Comparison of ENCODE assay signal across 1 cellular context in genomic region chr1:727040-727439, GRCh38.
TF ChIP-seq lines count a peak whose summit lies in the region.
"Not testable (repeated sequence)": the region's sequence is repeated elsewhere in the genome, so short reads cannot be mapped to it uniquely, and the experiment has no call there.

No MANE protein-coding gene starts in this region.

TF ChIP-seq in HepG2, 621 proteins besides CTCF, POLR2A, EP300 and RAD21 (continued from another document and continues in another):
- TF ChIP-seq, protein P1, sequence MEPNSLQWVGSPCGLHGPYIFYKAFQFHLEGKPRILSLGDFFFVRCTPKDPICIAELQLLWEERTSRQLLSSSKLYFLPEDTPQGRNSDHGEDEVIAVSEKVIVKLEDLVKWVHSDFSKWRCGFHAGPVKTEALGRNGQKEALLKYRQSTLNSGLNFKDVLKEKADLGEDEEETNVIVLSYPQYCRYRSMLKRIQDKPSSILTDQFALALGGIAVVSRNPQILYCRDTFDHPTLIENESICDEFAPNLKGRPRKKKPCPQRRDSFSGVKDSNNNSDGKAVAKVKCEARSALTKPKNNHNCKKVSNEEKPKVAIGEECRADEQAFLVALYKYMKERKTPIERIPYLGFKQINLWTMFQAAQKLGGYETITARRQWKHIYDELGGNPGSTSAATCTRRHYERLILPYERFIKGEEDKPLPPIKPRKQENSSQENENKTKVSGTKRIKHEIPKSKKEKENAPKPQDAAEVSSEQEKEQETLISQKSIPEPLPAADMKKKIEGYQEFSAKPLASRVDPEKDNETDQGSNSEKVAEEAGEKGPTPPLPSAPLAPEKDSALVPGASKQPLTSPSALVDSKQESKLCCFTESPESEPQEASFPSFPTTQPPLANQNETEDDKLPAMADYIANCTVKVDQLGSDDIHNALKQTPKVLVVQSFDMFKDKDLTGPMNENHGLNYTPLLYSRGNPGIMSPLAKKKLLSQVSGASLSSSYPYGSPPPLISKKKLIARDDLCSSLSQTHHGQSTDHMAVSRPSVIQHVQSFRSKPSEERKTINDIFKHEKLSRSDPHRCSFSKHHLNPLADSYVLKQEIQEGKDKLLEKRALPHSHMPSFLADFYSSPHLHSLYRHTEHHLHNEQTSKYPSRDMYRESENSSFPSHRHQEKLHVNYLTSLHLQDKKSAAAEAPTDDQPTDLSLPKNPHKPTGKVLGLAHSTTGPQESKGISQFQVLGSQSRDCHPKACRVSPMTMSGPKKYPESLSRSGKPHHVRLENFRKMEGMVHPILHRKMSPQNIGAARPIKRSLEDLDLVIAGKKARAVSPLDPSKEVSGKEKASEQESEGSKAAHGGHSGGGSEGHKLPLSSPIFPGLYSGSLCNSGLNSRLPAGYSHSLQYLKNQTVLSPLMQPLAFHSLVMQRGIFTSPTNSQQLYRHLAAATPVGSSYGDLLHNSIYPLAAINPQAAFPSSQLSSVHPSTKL (CRISPR knock-in tag; IDR thresholded peaks at IDR 0.05), result peak; percentile 52
- TF ChIP-seq YEATS4 (CRISPR knock-in tag; IDR thresholded peaks at IDR 0.05; ENCODE audit: borderline replicate concordance) (peak; percentile 25; the same call in 1 of the 2 replicates), ZNF263 (CRISPR knock-in tag; IDR thresholded peaks at IDR 0.05) (peak; percentile 46; the same call in 1 of the 2 replicates), KDM2A (CRISPR knock-in tag; IDR thresholded peaks at IDR 0.05; ENCODE audit: borderline replicate concordance, low read depth) (peak; percentile 44; the same call in 1 of the 2 replicates), SALL1 (CRISPR knock-in tag; IDR thresholded peaks at IDR 0.05) (peak; percentile 66), NR2F1 (CRISPR knock-in tag; IDR thresholded peaks at IDR 0.05) (peak in 1 of 2 experiments; percentile 67; a peak in 2 of 4 replicates), FOSL2 (CRISPR knock-in tag; IDR thresholded peaks at IDR 0.05) (peak; percentile 41; the same call in 1 of the 2 replicates), RARA (CRISPR knock-in tag; IDR thresholded peaks at IDR 0.05) (peak; percentile 70), HDAC1 (CRISPR knock-in tag; IDR thresholded peaks at IDR 0.05) (peak; percentile 21; the same call in 1 of the 2 replicates), TAF1 (CRISPR knock-in tag; IDR thresholded peaks at IDR 0.05) (peak; percentile 38; the same call in 1 of the 2 replicates), SP5 (CRISPR knock-in tag; IDR thresholded peaks at IDR 0.05; ENCODE audit: borderline replicate concordance, low read depth) (peak; percentile 85), MXI1 (IDR thresholded peaks at IDR 0.05; ENCODE audit: borderline replicate concordance, low read depth, low read length) (peak; percentile 14; the same call in 1 of the 3 replicates), SPEN (CRISPR knock-in tag; IDR thresholded peaks at IDR 0.05; ENCODE audit: low read depth) (peak; percentile 52), DRAP1 (CRISPR knock-in tag; IDR thresholded peaks at IDR 0.05) (0 out of 2 replicates have a peak, but pooled peaks have one; percentile 21), SP1 (CRISPR knock-in tag; IDR thresholded peaks at IDR 0.05) (peak; percentile 38; the same call in 1 of the 2 replicates), ZNF687 (CRISPR knock-in tag; IDR thresholded peaks at IDR 0.05) (peak; percentile 77), ZNF574 (CRISPR knock-in tag; IDR thresholded peaks at IDR 0.05) (peak; percentile 50), FOXO1 (CRISPR knock-in tag; IDR thresholded peaks at IDR 0.05) (0 out of 2 replicates have a peak, but pooled peaks have one; percentile 19), RBFOX2 (IDR thresholded peaks at IDR 0.05; ENCODE audit: low read depth, low read length) (0 out of 2 replicates have a peak, but pooled peaks have one; percentile 36), HNF4A (CRISPR knock-in tag; IDR thresholded peaks at IDR 0.05) (peak; percentile 46), SOX6 (CRISPR knock-in tag; IDR thresholded peaks at IDR 0.05) (0 out of 2 replicates have a peak, but pooled peaks have one; percentile 25), THAP11 (CRISPR knock-in tag; IDR thresholded peaks at IDR 0.05) (0 out of 2 replicates have a peak, but pooled peaks have one; percentile 40), POLR2G (IDR thresholded peaks at IDR 0.05; ENCODE audit: low read depth, low read length) (0 out of 2 replicates have a peak, but pooled peaks have one; percentile 29), RXRA (CRISPR knock-in tag; IDR thresholded peaks at IDR 0.05) (peak; percentile 54), PATZ1 (CRISPR knock-in tag; IDR thresholded peaks at IDR 0.05) (peak; percentile 96), ATF2 (CRISPR knock-in tag; IDR thresholded peaks at IDR 0.05) (0 out of 2 replicates have a peak, but pooled peaks have one; percentile 22), MYC (CRISPR knock-in tag; IDR thresholded peaks at IDR 0.05; ENCODE audit: borderline replicate concordance) (peak; percentile 65; the same call in 1 of the 2 replicates), PHF8 (CRISPR knock-in tag; IDR thresholded peaks at IDR 0.05) (peak; percentile 39; the same call in 1 of the 2 replicates)
- TF ChIP-seq, protein P2, sequence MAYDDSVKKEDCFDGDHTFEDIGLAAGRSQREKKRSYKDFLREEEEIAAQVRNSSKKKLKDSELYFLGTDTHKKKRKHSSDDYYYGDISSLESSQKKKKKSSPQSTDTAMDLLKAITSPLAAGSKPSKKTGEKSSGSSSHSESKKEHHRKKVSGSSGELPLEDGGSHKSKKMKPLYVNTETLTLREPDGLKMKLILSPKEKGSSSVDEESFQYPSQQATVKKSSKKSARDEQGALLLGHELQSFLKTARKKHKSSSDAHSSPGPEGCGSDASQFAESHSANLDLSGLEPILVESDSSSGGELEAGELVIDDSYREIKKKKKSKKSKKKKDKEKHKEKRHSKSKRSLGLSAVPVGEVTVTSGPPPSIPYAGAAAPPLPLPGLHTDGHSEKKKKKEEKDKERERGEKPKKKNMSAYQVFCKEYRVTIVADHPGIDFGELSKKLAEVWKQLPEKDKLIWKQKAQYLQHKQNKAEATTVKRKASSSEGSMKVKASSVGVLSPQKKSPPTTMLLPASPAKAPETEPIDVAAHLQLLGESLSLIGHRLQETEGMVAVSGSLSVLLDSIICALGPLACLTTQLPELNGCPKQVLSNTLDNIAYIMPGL (CRISPR knock-in tag; IDR thresholded peaks at IDR 0.05; ENCODE audit: borderline replicate concordance in 1 of 2, low read depth in 1 of 2), result peak in 1 of 2 experiments; percentile 23; a peak in 1 of 4 replicates
- TF ChIP-seq, protein P3, sequence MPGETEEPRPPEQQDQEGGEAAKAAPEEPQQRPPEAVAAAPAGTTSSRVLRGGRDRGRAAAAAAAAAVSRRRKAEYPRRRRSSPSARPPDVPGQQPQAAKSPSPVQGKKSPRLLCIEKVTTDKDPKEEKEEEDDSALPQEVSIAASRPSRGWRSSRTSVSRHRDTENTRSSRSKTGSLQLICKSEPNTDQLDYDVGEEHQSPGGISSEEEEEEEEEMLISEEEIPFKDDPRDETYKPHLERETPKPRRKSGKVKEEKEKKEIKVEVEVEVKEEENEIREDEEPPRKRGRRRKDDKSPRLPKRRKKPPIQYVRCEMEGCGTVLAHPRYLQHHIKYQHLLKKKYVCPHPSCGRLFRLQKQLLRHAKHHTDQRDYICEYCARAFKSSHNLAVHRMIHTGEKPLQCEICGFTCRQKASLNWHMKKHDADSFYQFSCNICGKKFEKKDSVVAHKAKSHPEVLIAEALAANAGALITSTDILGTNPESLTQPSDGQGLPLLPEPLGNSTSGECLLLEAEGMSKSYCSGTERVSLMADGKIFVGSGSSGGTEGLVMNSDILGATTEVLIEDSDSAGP (CRISPR knock-in tag; IDR thresholded peaks at IDR 0.05; ENCODE audit: borderline replicate concordance), result 0 out of 2 replicates have a peak, but pooled peaks have one; percentile 15
- not testable (repeated sequence) for TF ChIP-seq SP1, SOX6 (IDR thresholded peaks at IDR 0.05)
- TF ChIP-seq, protein P4, sequence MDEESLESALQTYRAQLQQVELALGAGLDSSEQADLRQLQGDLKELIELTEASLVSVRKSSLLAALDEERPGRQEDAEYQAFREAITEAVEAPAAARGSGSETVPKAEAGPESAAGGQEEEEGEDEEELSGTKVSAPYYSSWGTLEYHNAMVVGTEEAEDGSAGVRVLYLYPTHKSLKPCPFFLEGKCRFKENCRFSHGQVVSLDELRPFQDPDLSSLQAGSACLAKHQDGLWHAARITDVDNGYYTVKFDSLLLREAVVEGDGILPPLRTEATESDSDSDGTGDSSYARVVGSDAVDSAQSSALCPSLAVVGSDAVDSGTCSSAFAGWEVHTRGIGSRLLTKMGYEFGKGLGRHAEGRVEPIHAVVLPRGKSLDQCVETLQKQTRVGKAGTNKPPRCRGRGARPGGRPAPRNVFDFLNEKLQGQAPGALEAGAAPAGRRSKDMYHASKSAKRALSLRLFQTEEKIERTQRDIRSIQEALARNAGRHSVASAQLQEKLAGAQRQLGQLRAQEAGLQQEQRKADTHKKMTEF (CRISPR knock-in tag; IDR thresholded peaks at IDR 0.05), result peak; percentile 55; the same call in 1 of the 2 replicates
